ENCODE assay signal across 1 cellular context in the genomic region with DNA sequence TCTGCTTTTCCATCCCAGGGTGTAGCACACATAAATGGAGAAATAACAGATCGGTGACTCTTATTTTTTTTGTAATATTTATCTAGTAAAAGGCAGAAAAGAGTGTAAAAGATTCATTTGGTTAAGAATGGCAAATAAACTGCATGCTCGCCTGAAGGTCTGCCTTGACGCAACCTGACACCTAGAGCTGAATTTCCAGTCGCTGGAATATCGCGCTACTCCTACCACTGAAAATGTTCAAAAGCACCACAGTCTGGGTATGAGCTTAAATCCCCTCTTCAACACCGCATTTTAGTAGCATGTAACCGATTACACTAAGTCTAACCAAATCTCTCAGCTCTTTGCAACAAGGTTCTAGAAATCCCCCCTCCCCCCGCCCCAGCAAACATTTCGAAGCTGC.
TF ChIP-seq lines count a peak whose summit lies in the region.

No MANE protein-coding gene starts in this region.

TF ChIP-seq in HEK293, 187 proteins besides CTCF, POLR2A, EP300 and RAD21 (continued from another document):
- no peak for TF ChIP-seq ZNF670 (tag by site-specific recombination; IDR thresholded peaks at IDR 0.05; ENCODE audit: low read depth)
- peak; percentile 32; the same call in 1 of the 2 replicates for TF ChIP-seq ZNF341 (tag by site-specific recombination; IDR thresholded peaks at IDR 0.05; ENCODE audit: low read depth)
- TF ChIP-seq ZBTB21 (tag by site-specific recombination; IDR thresholded peaks at IDR 0.05), result no peak
- peak; percentile 56; the same call in 1 of the 2 replicates for TF ChIP-seq MZF1 (tag by site-specific recombination; IDR thresholded peaks at IDR 0.05; ENCODE audit: borderline replicate concordance)
- no peak for TF ChIP-seq ZNF660 (tag by site-specific recombination; IDR thresholded peaks at IDR 0.05)
- TF ChIP-seq ZNF211 (tag by site-specific recombination; IDR thresholded peaks at IDR 0.05; ENCODE audit: low read depth), result no peak
- no peak for TF ChIP-seq ZNF426 (tag by site-specific recombination; IDR thresholded peaks at IDR 0.05)
- 0 out of 2 replicates have a peak, but pooled peaks have one; percentile 5 for TF ChIP-seq ZBTB20 (tag by site-specific recombination; IDR thresholded peaks at IDR 0.05)
